ENCODE assay signal across 29 cellular contexts in the genomic region with DNA sequence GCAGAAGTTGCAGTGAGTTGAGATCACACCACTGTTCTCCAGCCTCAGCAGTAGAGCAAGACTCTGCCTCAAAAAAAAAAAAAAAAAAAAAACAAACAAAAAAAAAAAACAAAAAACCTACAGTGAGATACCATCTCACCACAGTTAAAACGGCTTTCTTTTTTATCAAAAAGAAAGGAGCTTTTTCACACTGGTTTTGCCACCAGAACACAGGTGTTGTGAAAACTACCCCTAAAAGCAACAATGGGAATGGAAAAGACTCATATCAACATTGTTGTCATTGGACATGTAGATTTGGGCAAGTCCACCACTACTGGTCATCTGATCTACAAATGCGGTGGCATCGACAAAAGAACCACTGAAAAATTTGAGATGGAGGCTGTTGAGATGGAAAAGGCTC. TPM values are rescaled to one million over a fixed set of nuclear protein-coding genes. Genes with fewer than 3 reads are reported as not detected.
DNase-seq lines count a peak whose midpoint lies in the region; ATAC-seq lines count a peak whose summit lies in the region.
"Had no signal": no experiment of that assay in that cellular context is flagged by ENCODE, and none has a peak within 500 bp of the region (broad histone marks: within the 10 kb centered on the region; RNA-seq: fewer than 3 reads in every experiment).

No MANE protein-coding gene starts in this region.

- H3K4me1 Mint-ChIP-seq in activated CD4-positive, alpha-beta T cell treated with anti-CD3 and anti-CD28 coated beads, Interleukin-2, amount 10 ng/mL, durations not matched to agents 24 days and 14 days: peaks cover 54% of the 10 kb centered on the region
- H3K4me1 Mint-ChIP-seq in activated T-helper 2 cell treated with anti-CD3 and anti-CD28 coated beads, Interferon-gamma antibody, Interleukin-2, Interleukin-4, amounts not matched to agents 10 μg/mL and 5 μg/mL and 100 μg/mL, durations not matched to agents 14 hours and 24 hours and 36 hours (ENCODE audit: low read depth): peaks cover 70% of the 10 kb centered on the region
- H3K4me1 Mint-ChIP-seq in natural killer cell treated with Interleukin-12 subunit alpha and Interleukin-12 subunit beta and Interleukin-15 and Interleukin-18, amount 100 ng/mL, for 72 hours (ENCODE audit: low read depth in 2 of 2): peaks cover 42 to 52% of the 10 kb centered on the region in 2 donors
- H3K4me1 Mint-ChIP-seq: GM23338 had no signal

- no peak overlapping the region for H3K27ac Mint-ChIP-seq in activated CD4-positive, alpha-beta T cell treated with anti-CD3 and anti-CD28 coated beads, Interleukin-2, amount 10 ng/mL, durations not matched to agents 24 days and 14 days
- H3K27ac Mint-ChIP-seq in activated T-helper 2 cell treated with anti-CD3 and anti-CD28 coated beads, Interferon-gamma antibody, Interleukin-2, Interleukin-4, amounts not matched to agents 10 μg/mL and 5 μg/mL and 100 μg/mL, durations not matched to agents 14 hours and 24 hours and 36 hours: peak overlapping the region; percentile 69
- peak overlapping the region in 1 of 2 donors; percentile 54 for H3K27ac Mint-ChIP-seq in natural killer cell treated with Interleukin-12 subunit alpha and Interleukin-12 subunit beta and Interleukin-15 and Interleukin-18, amount 100 ng/mL, for 72 hours
- H3K27ac Mint-ChIP-seq: CD8-positive, alpha-beta T cell; GM23338 had no signal

- H3K36me3 ChIP-seq in KOPT-K1 (ENCODE audit: insufficient read depth, low read length): no peaks in the 10 kb centered on the region
- H3K36me3 ChIP-seq: BLaER1, HAP-1 had no signal

- H3K4me3 Mint-ChIP-seq in activated CD4-positive, alpha-beta T cell treated with anti-CD3 and anti-CD28 coated beads, Interleukin-2, amount 10 ng/mL, durations not matched to agents 24 days and 14 days: peak overlapping the region; percentile 7
- H3K4me3 Mint-ChIP-seq in activated T-helper 2 cell treated with anti-CD3 and anti-CD28 coated beads, Interferon-gamma antibody, Interleukin-2, Interleukin-4, amounts not matched to agents 10 μg/mL and 5 μg/mL and 100 μg/mL, durations not matched to agents 14 hours and 24 hours and 36 hours (ENCODE audit: low read depth): no peak overlapping the region
- H3K4me3 Mint-ChIP-seq in natural killer cell treated with Interleukin-12 subunit alpha and Interleukin-12 subunit beta and Interleukin-15 and Interleukin-18, amount 100 ng/mL, for 72 hours: peak overlapping the region; percentile 19
- H3K4me3 Mint-ChIP-seq: CD8-positive, alpha-beta T cell; GM23338 had no signal

- peak overlapping the region; percentile 99 for H3K27ac ChIP-seq in KOPT-K1 (ENCODE audit: low read depth, low read length, poor library complexity, severe bottlenecking)
- H3K27ac ChIP-seq: 22Rv1, BLaER1 had no signal

- H3K36me3 Mint-ChIP-seq in activated CD4-positive, alpha-beta T cell treated with anti-CD3 and anti-CD28 coated beads, Interleukin-2, amount 10 ng/mL, durations not matched to agents 24 days and 14 days (ENCODE audit: low read depth): peaks cover 11% of the 10 kb centered on the region
- peaks cover 19% of the 10 kb centered on the region for H3K36me3 Mint-ChIP-seq in activated T-helper 2 cell treated with anti-CD3 and anti-CD28 coated beads, Interferon-gamma antibody, Interleukin-2, Interleukin-4, amounts not matched to agents 10 μg/mL and 5 μg/mL and 100 μg/mL, durations not matched to agents 14 hours and 24 hours and 36 hours (ENCODE audit: low read depth)
- no peaks in the 10 kb centered on the region for H3K36me3 Mint-ChIP-seq in natural killer cell treated with Interleukin-12 subunit alpha and Interleukin-12 subunit beta and Interleukin-15 and Interleukin-18, amount 100 ng/mL, for 72 hours
- H3K36me3 Mint-ChIP-seq: CD8-positive, alpha-beta T cell had no signal

- no peak for ATAC-seq in natural killer cell treated with Interleukin-12 subunit alpha and Interleukin-12 subunit beta and Interleukin-15 and Interleukin-18, amount 100 ng/mL, for 72 hours
- no peak for ATAC-seq in activated CD4-positive, CD25-positive, alpha-beta regulatory T cell treated with anti-CD3 and anti-CD28 coated beads, Interleukin-2, amount 50 U/mL, for 24 hours
- ATAC-seq: CD8-positive, alpha-beta T cell; GM23338; PC-3 had no signal

- peaks cover 3% of the 10 kb centered on the region for H3K27me3 Mint-ChIP-seq in activated CD4-positive, alpha-beta T cell treated with anti-CD3 and anti-CD28 coated beads, Interleukin-2, amount 10 ng/mL, durations not matched to agents 24 days and 14 days
- H3K27me3 Mint-ChIP-seq in activated T-helper 2 cell treated with anti-CD3 and anti-CD28 coated beads, Interferon-gamma antibody, Interleukin-2, Interleukin-4, amounts not matched to agents 10 μg/mL and 5 μg/mL and 100 μg/mL, durations not matched to agents 14 hours and 24 hours and 36 hours (ENCODE audit: low read depth): no peaks in the 10 kb centered on the region
- no peaks in the 10 kb centered on the region for H3K27me3 Mint-ChIP-seq in natural killer cell treated with Interleukin-12 subunit alpha and Interleukin-12 subunit beta and Interleukin-15 and Interleukin-18, amount 100 ng/mL, for 72 hours

- H3K9me3 Mint-ChIP-seq in activated CD4-positive, alpha-beta T cell treated with anti-CD3 and anti-CD28 coated beads, Interleukin-2, amount 10 ng/mL, durations not matched to agents 24 days and 14 days: peaks cover 5% of the 10 kb centered on the region
- peaks cover 8% of the 10 kb centered on the region for H3K9me3 Mint-ChIP-seq in activated T-helper 2 cell treated with anti-CD3 and anti-CD28 coated beads, Interferon-gamma antibody, Interleukin-2, Interleukin-4, amounts not matched to agents 10 μg/mL and 5 μg/mL and 100 μg/mL, durations not matched to agents 14 hours and 24 hours and 36 hours
- H3K9me3 Mint-ChIP-seq in natural killer cell treated with Interleukin-12 subunit alpha and Interleukin-12 subunit beta and Interleukin-15 and Interleukin-18, amount 100 ng/mL, for 72 hours: peaks cover 3% of the 10 kb centered on the region
- H3K9me3 Mint-ChIP-seq: CD8-positive, alpha-beta T cell; GM23338 had no signal

- intact Hi-C loops in activated CD4-positive, alpha-beta T cell treated with anti-CD3 and anti-CD28 coated beads, Interleukin-2, amount 10 ng/mL, durations not matched to agents 24 days and 14 days (cut with micrococcal nuclease): no loop called here
- intact Hi-C loops in activated T-helper 2 cell treated with anti-CD3 and anti-CD28 coated beads, Interferon-gamma antibody, Interleukin-2, Interleukin-4, amounts not matched to agents 10 μg/mL and 5 μg/mL and 100 μg/mL, durations not matched to agents 14 hours and 24 hours and 36 hours (cut with micrococcal nuclease): loop anchor here (1.0 kb wide), 1 partner anchor 33 kb away; no protein-coding TSS in a partner anchor

- DNase-seq in activated CD4-positive, alpha-beta T cell treated with anti-CD3 and anti-CD28 coated beads, Interleukin-2, amount 10 ng/mL, durations not matched to agents 24 days and 14 days: peak; percentile 69
- DNase-seq in activated CD4-positive, alpha-beta T cell treated with anti-CD3 and anti-CD28 coated beads for 48 hours: no peak
- DNase-seq in activated T-helper 2 cell treated with anti-CD3 and anti-CD28 coated beads, Interferon-gamma antibody, Interleukin-2, Interleukin-4, amounts not matched to agents 10 μg/mL and 5 μg/mL and 100 μg/mL, durations not matched to agents 14 hours and 24 hours and 36 hours (ENCODE audit: low spot score): no peak
- DNase-seq in natural killer cell treated with Interleukin-12 subunit alpha and Interleukin-12 subunit beta and Interleukin-15 and Interleukin-18, amount 100 ng/mL, for 72 hours (ENCODE audit: low spot score): no peak
- DNase-seq in anterior cingulate cortex (lab: John Stamatoyannopoulos, UW) (no peak), SKM-1 treated with dmso at 0.1 percent for 144 hours (lab: John Stamatoyannopoulos, UW; ENCODE audit: unreplicated experiment) (no peak)
- DNase-seq: ACHN; CD8-positive, alpha-beta T cell; DMS153; Karpas-422; NCI-H1694; NCI-H2081; NCI-H2171; NCI-H345; NCI-H524 treated with DMSO at 0.1 percent for 48 hours; NCI-H82; PC-3; Right ventricle myocardium superior had no signal

- H3K9me3 ChIP-seq in KOPT-K1 (ENCODE audit: insufficient read depth, low read length, poor library complexity, severe bottlenecking): no peaks in the 10 kb centered on the region
- H3K9me3 ChIP-seq: BLaER1, HAP-1 had no signal

RNA-seq across cellular contexts. Expression of a gene that starts 24.9 kb away (rescaled TPM):
- 37.8 and 38.2 TPM in 2 replicates for total RNA-seq in activated CD4-positive, alpha-beta T cell treated with anti-CD3 and anti-CD28 coated beads, Interleukin-2, amount 10 ng/mL, durations not matched to agents 24 days and 14 days
- total RNA-seq in activated T-helper 2 cell treated with anti-CD3 and anti-CD28 coated beads, Interferon-gamma antibody, Interleukin-2, Interleukin-4, amounts not matched to agents 10 μg/mL and 5 μg/mL and 100 μg/mL, durations not matched to agents 14 hours and 24 hours and 36 hours: 35.5 and 37.5 TPM in 2 replicates
- total RNA-seq in natural killer cell treated with Interleukin-12 subunit alpha and Interleukin-12 subunit beta and Interleukin-15 and Interleukin-18, amount 100 ng/mL, for 72 hours: 10 to 100 TPM; 42.1 to 44.5 TPM

RNA-seq across cellular contexts. Expression of a gene that starts 28.8 kb away (rescaled TPM):
- 5.7 and 7.5 TPM in 2 replicates for total RNA-seq in activated CD4-positive, alpha-beta T cell treated with anti-CD3 and anti-CD28 coated beads, Interleukin-2, amount 10 ng/mL, durations not matched to agents 24 days and 14 days
- 11.3 and 12.2 TPM in 2 replicates for total RNA-seq in activated T-helper 2 cell treated with anti-CD3 and anti-CD28 coated beads, Interferon-gamma antibody, Interleukin-2, Interleukin-4, amounts not matched to agents 10 μg/mL and 5 μg/mL and 100 μg/mL, durations not matched to agents 14 hours and 24 hours and 36 hours
- under 1 TPM in 1 of 2 donors, not detected in 1; 0.45 TPM for total RNA-seq in natural killer cell treated with Interleukin-12 subunit alpha and Interleukin-12 subunit beta and Interleukin-15 and Interleukin-18, amount 100 ng/mL, for 72 hours
- total RNA-seq: Daoy, GM23338, HT1080, MCF 10A, PC-3, Right ventricle myocardium superior, RPMI7951, SK-MEL-5 had no signal

RNA-seq across cellular contexts. Expression of a gene that starts 48.2 kb away (rescaled TPM):
- total RNA-seq in activated CD4-positive, alpha-beta T cell treated with anti-CD3 and anti-CD28 coated beads, Interleukin-2, amount 10 ng/mL, durations not matched to agents 24 days and 14 days: 1,932 and 1,935 TPM in 2 replicates
- total RNA-seq in activated T-helper 2 cell treated with anti-CD3 and anti-CD28 coated beads, Interferon-gamma antibody, Interleukin-2, Interleukin-4, amounts not matched to agents 10 μg/mL and 5 μg/mL and 100 μg/mL, durations not matched to agents 14 hours and 24 hours and 36 hours: 2,053 and 2,074 TPM in 2 replicates
- 1,000 to 10,000 TPM; 1,441 to 1,468 TPM for total RNA-seq in natural killer cell treated with Interleukin-12 subunit alpha and Interleukin-12 subunit beta and Interleukin-15 and Interleukin-18, amount 100 ng/mL, for 72 hours
